ENCODE assay signal across 10 cellular contexts in the genomic region with DNA sequence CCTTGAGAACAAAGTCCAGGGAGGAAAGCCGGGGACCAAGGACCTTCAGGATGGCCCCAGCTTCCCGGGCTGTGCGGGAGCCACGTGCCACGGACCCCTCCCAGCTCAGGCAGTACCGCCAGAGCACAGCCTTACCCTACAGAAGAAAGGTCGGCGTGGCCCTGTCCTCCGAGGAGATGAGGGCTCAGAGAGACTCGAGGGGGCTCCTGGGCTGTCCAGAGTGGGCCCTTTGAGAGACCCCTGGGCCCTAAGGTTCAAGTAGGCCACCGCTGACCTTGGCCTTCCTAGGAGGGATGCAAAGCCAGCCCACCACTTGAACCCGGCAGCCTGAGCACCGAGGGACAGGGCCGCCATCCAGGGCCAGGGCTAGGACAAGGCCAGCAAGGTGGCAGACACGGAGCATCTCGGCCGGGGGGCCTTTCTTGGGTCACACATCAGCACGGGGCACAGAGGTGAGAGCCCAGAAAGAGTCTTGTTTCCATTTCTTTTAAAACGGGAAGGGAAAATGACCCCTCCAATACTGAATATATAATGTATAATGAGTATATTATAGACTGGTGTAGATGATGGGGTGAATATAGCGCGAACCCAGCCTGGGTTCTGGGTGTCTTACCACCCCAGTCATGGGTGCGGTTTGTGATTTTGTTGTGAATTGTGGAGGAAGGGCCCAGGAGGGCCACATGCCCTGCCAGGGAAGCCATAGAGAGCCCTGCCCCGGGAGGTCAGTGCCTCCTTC. TPM values are rescaled to one million over a fixed set of nuclear protein-coding genes. Genes with fewer than 3 reads are reported as not detected.
DNase-seq lines count a peak whose midpoint lies in the region; ATAC-seq, FAIRE-seq and TF ChIP-seq lines count a peak whose summit lies in the region.
"Had no signal": no experiment of that assay in that cellular context is flagged by ENCODE, and none has a peak within 500 bp of the region (broad histone marks: within the 10 kb centered on the region; RNA-seq: fewer than 3 reads in every experiment).

No MANE protein-coding gene starts in this region.

- TF ChIP-seq POLR2A in H1 (IDR thresholded peaks at IDR 0.05; ENCODE audit: control extremely low read depth in 1 of 2, low read depth in 2 of 2, low read length in 2 of 2) (no peak), transverse colon (IDR thresholded peaks at IDR 0.05) (no peak)

- H4K8ac ChIP-seq in H1 (ENCODE audit: extremely low read depth, insufficient read depth, low read length) = 0 out of 2 replicates have a peak overlapping the region, but pooled peaks have one; percentile 59

- intact Hi-C loops in mucosa of descending colon (cut with DNase I, micrococcal nuclease) (loop anchor here (5.0 kb wide), 1 partner anchor 109 kb away; no protein-coding TSS in a partner anchor), transverse colon (cut with DNase I; ENCODE audit: low total_unique reads) (loop anchor here (2.0 kb wide), 1 partner anchor 109 kb away; no protein-coding TSS in a partner anchor)
- intact Hi-C loops in activated T-helper 2 cell treated with anti-CD3 and anti-CD28 coated beads, Interferon-gamma antibody, Interleukin-2, Interleukin-4, amounts not matched to agents 10 μg/mL and 5 μg/mL and 100 μg/mL, durations not matched to agents 14 hours and 24 hours and 36 hours (cut with micrococcal nuclease) = loop anchor here (1.0 kb wide), 1 partner anchor 110 kb away; no protein-coding TSS in a partner anchor

- peak overlapping the region; percentile 28; the same call in 1 of the 2 replicates for H2AK5ac ChIP-seq in H1 (ENCODE audit: low read depth, low read length)

- H3K4me1 Mint-ChIP-seq in activated T-helper 2 cell treated with anti-CD3 and anti-CD28 coated beads, Interferon-gamma antibody, Interleukin-2, Interleukin-4, amounts not matched to agents 10 μg/mL and 5 μg/mL and 100 μg/mL, durations not matched to agents 14 hours and 24 hours and 36 hours (ENCODE audit: low read depth) = no peaks in the 10 kb centered on the region
- no peaks in the 10 kb centered on the region for H3K4me1 Mint-ChIP-seq in type B pancreatic cell (ENCODE audit: unreplicated experiment)

- H3K79me1 ChIP-seq in H1 (ENCODE audit: low read depth, low read length) = no peaks in the 10 kb centered on the region

- H3K36me3 ChIP-seq in H1 (ENCODE audit: control insufficient read depth in 2 of 4, insufficient read depth in 4 of 4, low read length in 3 of 4) = no peaks in the 10 kb centered on the region; a peak in 1 of 8 replicates
- no peaks in the 10 kb centered on the region for H3K36me3 ChIP-seq in mucosa of descending colon (ENCODE audit: low read depth)
- H3K36me3 ChIP-seq in transverse colon = no peaks in the 10 kb centered on the region

- H3K4me3 ChIP-seq in H1 (ENCODE audit: extremely low read depth in 1 of 4, insufficient read depth in 2 of 4, low read depth in 3 of 4, low read length in 4 of 4) (no peak overlapping the region), mucosa of descending colon (no peak overlapping the region), transverse colon (no peak overlapping the region)

- no peak overlapping the region for H3K9ac ChIP-seq in H1 (replicated peaks in 1 of 4; ENCODE audit: extremely low read depth in 1 of 4, low read depth in 3 of 4, low read length in 3 of 4)

- H3K4me3 Mint-ChIP-seq in activated T-helper 2 cell treated with anti-CD3 and anti-CD28 coated beads, Interferon-gamma antibody, Interleukin-2, Interleukin-4, amounts not matched to agents 10 μg/mL and 5 μg/mL and 100 μg/mL, durations not matched to agents 14 hours and 24 hours and 36 hours (ENCODE audit: low read depth) = no peak overlapping the region
- H3K4me3 Mint-ChIP-seq in type B pancreatic cell = no peak overlapping the region

- CTCF ChIA-PET in H1 (lab: Charles Lee; ENCODE audit: partially characterized antibody) = interaction anchor here (0.7 to 10.9 kb wide), 27 partner anchors 14 to 538 kb away, joined by 3 to 147 read pairs (median 5); no protein-coding TSS in a partner anchor

- ATAC-seq in mucosa of descending colon (peak; percentile 9), GM18870 (IDR thresholded peaks at IDR 0.05; ENCODE audit: unreplicated experiment) (no peak)

- DNase-seq in NCI-H1694 treated with DMSO at 0.1 percent for 48 hours (lab: John Stamatoyannopoulos, UW) = peak; percentile 39
- no peak for DNase-seq in NCI-H1694 (lab: John Stamatoyannopoulos, UW)
- no peak for DNase-seq in H1 (ENCODE audit: low read depth in 1 of 2, low spot score in 2 of 2)
- peak in 1 of 3 donors; percentile 46 for DNase-seq in mucosa of descending colon
- DNase-seq in transverse colon = no peak
- no peak for DNase-seq in activated T-helper 2 cell treated with anti-CD3 and anti-CD28 coated beads, Interferon-gamma antibody, Interleukin-2, Interleukin-4, amounts not matched to agents 10 μg/mL and 5 μg/mL and 100 μg/mL, durations not matched to agents 14 hours and 24 hours and 36 hours (ENCODE audit: low spot score)
- DNase-seq in type B pancreatic cell (ENCODE audit: extremely low spot score, unreplicated experiment) = no peak

- H2BK20ac ChIP-seq in H1 (ENCODE audit: low read length) = no peak overlapping the region

- no peak overlapping the region for H3K18ac ChIP-seq in H1 (ENCODE audit: extremely low read depth, low read length)

- H4K91ac ChIP-seq in H1 (replicated peaks; ENCODE audit: insufficient read length, low read length) = no peak overlapping the region

- no peak for TF ChIP-seq EP300 in H1 (IDR thresholded peaks at IDR 0.05; ENCODE audit: borderline replicate concordance in 1 of 2, low read depth in 2 of 2, low read length in 2 of 2)
- TF ChIP-seq EP300 in transverse colon (IDR thresholded peaks at IDR 0.05; ENCODE audit: low read depth) = no peak

- no peak overlapping the region for H2BK5ac ChIP-seq in H1 (ENCODE audit: low read depth, low read length)

- H3K4me2 ChIP-seq in H1 (ENCODE audit: insufficient read depth in 1 of 2, low read depth in 2 of 2, low read length in 2 of 2) = no peak overlapping the region

- no peak overlapping the region for H3K4ac ChIP-seq in H1 (replicated peaks; ENCODE audit: insufficient read length, low read depth, low read length)

- no peak overlapping the region for H2BK12ac ChIP-seq in H1 (ENCODE audit: low read depth, low read length)

- H4K5ac ChIP-seq in H1 (ENCODE audit: insufficient read length, low read depth, low read length) = no peak overlapping the region

- H3K27ac ChIP-seq in H1 (ENCODE audit: low read depth, low read length) (no peak overlapping the region), transverse colon (peak overlapping the region; percentile 70 to 83 (median 77))

- no peak for TF ChIP-seq CTCF in H1 (IDR thresholded peaks at IDR 0.05; ENCODE audit: control extremely low read depth in 1 of 3, insufficient read depth in 1 of 3, low read depth in 1 of 3, low read length in 3 of 3)
- no peak for TF ChIP-seq CTCF in mucosa of descending colon (IDR thresholded peaks at IDR 0.05)
- TF ChIP-seq CTCF in transverse colon (IDR thresholded peaks at IDR 0.05) = no peak
- TF ChIP-seq CTCF in type B pancreatic cell (conservative IDR thresholded peaks at IDR 0.05) = no peak

- no peaks in the 10 kb centered on the region for H3K79me2 ChIP-seq in H1 (ENCODE audit: control insufficient read depth in 1 of 2, insufficient read depth in 2 of 2, low read length in 2 of 2)

- no peak overlapping the region for H3K56ac ChIP-seq in H1 (replicated peaks; ENCODE audit: insufficient read length, low read depth, low read length)

- no peak overlapping the region for H3K27ac Mint-ChIP-seq in activated T-helper 2 cell treated with anti-CD3 and anti-CD28 coated beads, Interferon-gamma antibody, Interleukin-2, Interleukin-4, amounts not matched to agents 10 μg/mL and 5 μg/mL and 100 μg/mL, durations not matched to agents 14 hours and 24 hours and 36 hours
- H3K27ac Mint-ChIP-seq in type B pancreatic cell = no peak overlapping the region

- no peak overlapping the region for H3K14ac ChIP-seq in H1 (ENCODE audit: insufficient read length)

- H3K27me3 ChIP-seq in H1 (replicated peaks in 1 of 4; ENCODE audit: control insufficient read depth in 3 of 4, extremely low read depth in 1 of 4, insufficient read depth in 3 of 4, low read length in 3 of 4) (no peaks in the 10 kb centered on the region; a peak in 1 of 7 replicates), transverse colon (no peaks in the 10 kb centered on the region)

- H3K4me1 ChIP-seq in H1 (replicated peaks in 1 of 4; ENCODE audit: control insufficient read depth in 3 of 4, insufficient read depth in 4 of 4, low read length in 3 of 4) = peaks cover 0 to 10% (median 8%) of the 10 kb centered on the region in 4 experiments; a peak in 6 of 7 replicates
- H3K4me1 ChIP-seq in mucosa of descending colon (ENCODE audit: low read depth) = peaks cover 9% of the 10 kb centered on the region
- peaks cover 11 to 18% (median 13%) of the 10 kb centered on the region in 4 donors for H3K4me1 ChIP-seq in transverse colon

- no peaks in the 10 kb centered on the region for H3K9me3 Mint-ChIP-seq in activated T-helper 2 cell treated with anti-CD3 and anti-CD28 coated beads, Interferon-gamma antibody, Interleukin-2, Interleukin-4, amounts not matched to agents 10 μg/mL and 5 μg/mL and 100 μg/mL, durations not matched to agents 14 hours and 24 hours and 36 hours
- no peaks in the 10 kb centered on the region for H3K9me3 Mint-ChIP-seq in type B pancreatic cell

- H3K9me3 ChIP-seq in H1 (ENCODE audit: insufficient read depth in 2 of 2, low read depth in 1 of 2, low read length in 1 of 2) (no peaks in the 10 kb centered on the region), mucosa of descending colon (no peaks in the 10 kb centered on the region), transverse colon (no peaks in the 10 kb centered on the region)

- TF ChIP-seq RAD21 in H1 (IDR thresholded peaks at IDR 0.05 in 1 of 2, conservative IDR thresholded peaks at IDR 0.05 in 1 of 2; ENCODE audit: low read depth in 2 of 2, low read length in 2 of 2) = no peak

- H2AFZ ChIP-seq in H1 (ENCODE audit: low read length) = no peak overlapping the region

- POLR2A ChIA-PET in H1 (lab: Charles Lee; ENCODE audit: partially characterized antibody) = interaction anchor here (1.2 to 1.5 kb wide), 2 partner anchors 111 to 120 kb away, joined by 3 to 4 read pairs; no protein-coding TSS in a partner anchor

- no peaks in the 10 kb centered on the region for H3K27me3 Mint-ChIP-seq in activated T-helper 2 cell treated with anti-CD3 and anti-CD28 coated beads, Interferon-gamma antibody, Interleukin-2, Interleukin-4, amounts not matched to agents 10 μg/mL and 5 μg/mL and 100 μg/mL, durations not matched to agents 14 hours and 24 hours and 36 hours (ENCODE audit: low read depth)
- no peaks in the 10 kb centered on the region for H3K27me3 Mint-ChIP-seq in type B pancreatic cell

- H2BK120ac ChIP-seq in H1 (replicated peaks; ENCODE audit: low read depth, low read length) = no peak overlapping the region

- no peak for FAIRE-seq in H1 (lab: Jason Lieb, UNC)
- FAIRE-seq: A204.1, keratinocyte had no signal

- no peaks in the 10 kb centered on the region for H4K20me1 ChIP-seq in H1 (replicated peaks in 1 of 2; ENCODE audit: control insufficient read depth in 1 of 2, insufficient read depth in 2 of 2, low read length in 2 of 2)

- H3K23me2 ChIP-seq in H1 (ENCODE audit: low read depth, low read length) = no peaks in the 10 kb centered on the region

- WGBS in H1 (ENCODE audit: extremely low coverage in 1 of 2, insufficient coverage in 1 of 2, insufficient read length in 1 of 2, insufficient replicate concordance in 2 of 2, low coverage in 1 of 2, low lambda C conversion rate in 2 of 2, missing lambda C conversion rate in 1 of 2), 2 experiments = 89% methylated on average over 21 of the region's 23 CpGs; no CpG with 5 or more reads in 1 of the 2 experiments
- 29 to 41% methylated on average over 5 to 23 of the region's 23 CpGs for WGBS in transverse colon (ENCODE audit: low coverage in 1 of 2), 2 donors

- H3K36me3 Mint-ChIP-seq in activated T-helper 2 cell treated with anti-CD3 and anti-CD28 coated beads, Interferon-gamma antibody, Interleukin-2, Interleukin-4, amounts not matched to agents 10 μg/mL and 5 μg/mL and 100 μg/mL, durations not matched to agents 14 hours and 24 hours and 36 hours (ENCODE audit: low read depth) = no peaks in the 10 kb centered on the region
- no peaks in the 10 kb centered on the region for H3K36me3 Mint-ChIP-seq in type B pancreatic cell

- no peak overlapping the region for H3K23ac ChIP-seq in H1 (ENCODE audit: insufficient read length)

- in situ Hi-C loops in transverse colon (cut with MboI; ENCODE audit: low pct_ligation_motif_present in 1 of 4, low pct_unique_long_range_greater_than_20kb in 1 of 4, low sequenced_read_pairs in 3 of 4) = loop anchor here (5.0 to 25.0 kb wide), 4 partner anchors 109 to 421 kb away; partner anchors contain the start of gene CELSR1 (in 1 of the 4)

- H2BK15ac ChIP-seq in H1 (ENCODE audit: low read length) = no peak overlapping the region

RNA-seq across cellular contexts. Expression of gene PPARA, which starts 34.4 kb away (rescaled TPM):
- 8.2 and 10.0 TPM in 2 replicates for total RNA-seq in H1 (2021; fragmentation: NEBNext Ultra II Directional; extraction: Animal tissue kit (Norgen Biotek cat#: 25700))
- 3.1 and 3.3 TPM in 2 replicates for polyA plus RNA-seq in H1 (2011; rRNA removed)
- polyA plus RNA-seq in H1 (2011; cell fraction: cytosol; rRNA removed) = 3.6 TPM
- 9.9 TPM for polyA plus RNA-seq in H1 (2011; cell fraction: nucleus; rRNA removed)
- polyA plus RNA-seq in H1 (2012, experiment 1 of 2) = 3.8 to 4.8 TPM (median 4.5 TPM) in 4 replicates
- 3.1 TPM for polyA plus RNA-seq in H1 (2012, experiment 2 of 2)
- 3.9 TPM for polyA plus RNA-seq in H1 (2013, experiment 1 of 2)
- polyA plus RNA-seq in H1 (2013, experiment 2 of 2) = 3.4 TPM
- 6.5 and 7.4 TPM in 2 replicates for polyA minus RNA-seq in H1 (2011; rRNA and poly(A)+ RNA removed)
- 3.2 TPM for polyA minus RNA-seq in H1 (2011; cell fraction: cytosol; rRNA and poly(A)+ RNA removed)
- 14.7 TPM for polyA minus RNA-seq in H1 (2011; cell fraction: nucleus; rRNA and poly(A)+ RNA removed)
- total RNA-seq in mucosa of descending colon (10 to 100 TPM; 57.9 to 81.4 (median 58.5) TPM), transverse colon (10 to 100 TPM; 52.0 to 88.1 (median 74.7) TPM), type B pancreatic cell (ENCODE audit: low replicate concordance) (22.7 and 22.9 TPM in 2 replicates)
- 14.0 and 14.5 TPM in 2 replicates for total RNA-seq in activated T-helper 2 cell treated with anti-CD3 and anti-CD28 coated beads, Interferon-gamma antibody, Interleukin-2, Interleukin-4, amounts not matched to agents 10 μg/mL and 5 μg/mL and 100 μg/mL, durations not matched to agents 14 hours and 24 hours and 36 hours
